In the genomic region with DNA sequence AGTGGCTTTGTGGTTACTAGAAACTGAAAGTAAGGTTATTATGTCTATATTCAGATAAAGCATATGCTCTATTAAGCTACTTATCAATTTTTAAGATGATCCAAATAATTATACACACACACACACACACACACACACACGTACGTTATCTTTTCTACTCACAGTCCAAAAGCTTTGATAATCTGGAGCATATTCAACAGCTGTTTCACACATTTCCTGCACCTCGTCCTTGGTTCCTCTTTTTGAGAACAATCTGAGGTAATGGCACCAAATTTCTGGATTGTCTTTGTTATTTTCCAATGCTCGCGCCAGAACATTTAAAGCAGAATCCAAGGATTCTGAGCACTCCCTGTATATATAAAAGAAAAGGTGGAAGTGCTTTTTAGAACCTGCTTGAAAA, we compare ENCODE assay signal across 9 cellular contexts. TPM values are rescaled to one million over a fixed set of nuclear protein-coding genes. Genes with fewer than 3 reads are reported as not detected.
DNase-seq lines count a peak whose midpoint lies in the region; ATAC-seq, FAIRE-seq and TF ChIP-seq lines count a peak whose summit lies in the region.
"Had no signal": no experiment of that assay in that cellular context is flagged by ENCODE, and none has a peak within 500 bp of the region (broad histone marks: within the 10 kb centered on the region; RNA-seq: fewer than 3 reads in every experiment).

No MANE protein-coding gene starts in this region.

- H3K9me3 Mint-ChIP-seq in CD4-positive, CD25-positive, alpha-beta regulatory T cell, result no peaks in the 10 kb centered on the region
- no peaks in the 10 kb centered on the region for H3K9me3 Mint-ChIP-seq in astrocyte (ENCODE audit: unreplicated experiment)

- H3K36me3 ChIP-seq in CD4-positive, CD25-positive, alpha-beta regulatory T cell (ENCODE audit: control insufficient read depth, insufficient read depth, low read length), result peaks cover 94% of the 10 kb centered on the region
- H3K36me3 ChIP-seq in astrocyte (ENCODE audit: insufficient read depth, low read length) (peaks cover 83% of the 10 kb centered on the region), esophagus squamous epithelium (peaks cover 8 to 100% (median 35%) of the 10 kb centered on the region in 3 donors)

- no peaks in the 10 kb centered on the region for H3K27me3 ChIP-seq in CD4-positive, CD25-positive, alpha-beta regulatory T cell (ENCODE audit: control insufficient read depth, insufficient read depth, low read length)
- no peaks in the 10 kb centered on the region for H3K27me3 ChIP-seq in astrocyte (ENCODE audit: insufficient read depth, low read length)
- H3K27me3 ChIP-seq in esophagus squamous epithelium, result no peaks in the 10 kb centered on the region

- H3K27ac Mint-ChIP-seq in CD4-positive, CD25-positive, alpha-beta regulatory T cell, result peak overlapping the region; percentile 28 to 76 (median 65)
- no peak overlapping the region for H3K27ac Mint-ChIP-seq in astrocyte (ENCODE audit: unreplicated experiment)

- H3K4me1 Mint-ChIP-seq in CD4-positive, CD25-positive, alpha-beta regulatory T cell, result peaks cover 11 to 30% (median 24%) of the 10 kb centered on the region in 4 donors
- no peaks in the 10 kb centered on the region for H3K4me1 Mint-ChIP-seq in astrocyte (ENCODE audit: low read depth, unreplicated experiment)

- intact Hi-C loops in esophagus squamous epithelium (cut with DNase I), result no loop called here

- H3K9me3 ChIP-seq in CD4-positive, CD25-positive, alpha-beta regulatory T cell (ENCODE audit: control insufficient read depth in 2 of 2, low read length in 2 of 2), result no peaks in the 10 kb centered on the region
- no peaks in the 10 kb centered on the region for H3K9me3 ChIP-seq in astrocyte (ENCODE audit: insufficient read depth, low read depth, low read length)
- no peaks in the 10 kb centered on the region for H3K9me3 ChIP-seq in esophagus squamous epithelium

- H3K27me3 Mint-ChIP-seq in CD4-positive, CD25-positive, alpha-beta regulatory T cell, result no peaks in the 10 kb centered on the region
- no peaks in the 10 kb centered on the region for H3K27me3 Mint-ChIP-seq in astrocyte (ENCODE audit: low read depth, unreplicated experiment)

- no peak for TF ChIP-seq POLR2A in esophagus squamous epithelium (IDR thresholded peaks at IDR 0.05)

- H2AFZ ChIP-seq in astrocyte (ENCODE audit: low read depth, low read length), result no peak overlapping the region

- H3K79me2 ChIP-seq in astrocyte (ENCODE audit: insufficient read depth, low read length), result peaks cover 23% of the 10 kb centered on the region

- peak overlapping the region in 1 of 4 donors; percentile 3 for H3K4me3 Mint-ChIP-seq in CD4-positive, CD25-positive, alpha-beta regulatory T cell
- no peak overlapping the region for H3K4me3 Mint-ChIP-seq in astrocyte (ENCODE audit: unreplicated experiment)

- 52 to 56% methylated on average over 5 of the region's 5 CpGs for WGBS in esophagus squamous epithelium, 2 donors

- no peak overlapping the region for H3K4me2 ChIP-seq in astrocyte (ENCODE audit: low read length)

- peak in 1 of 3 donors; percentile 15 for DNase-seq in CD4-positive, CD25-positive, alpha-beta regulatory T cell
- DNase-seq in astrocyte (ENCODE audit: low read depth) (no peak), NCI-H146 treated with DMSO at 0.1 percent for 48 hours (lab: John Stamatoyannopoulos, UW; ENCODE audit: unreplicated experiment) (no peak), DMS 273 (lab: John Stamatoyannopoulos, UW; ENCODE audit: unreplicated experiment) (no peak), esophagus squamous epithelium (lab: John Stamatoyannopoulos, UW) (no peak)

- H3K4me3 ChIP-seq in CD4-positive, CD25-positive, alpha-beta regulatory T cell (ENCODE audit: low read depth, low read length), result peak overlapping the region; percentile 22
- H3K4me3 ChIP-seq in astrocyte (ENCODE audit: insufficient read depth, low read depth, low read length), result no peak overlapping the region
- no peak overlapping the region for H3K4me3 ChIP-seq in esophagus squamous epithelium

- H3K27ac ChIP-seq in CD4-positive, CD25-positive, alpha-beta regulatory T cell (ENCODE audit: insufficient read depth, low read length, poor library complexity, severe bottlenecking), result no peak overlapping the region
- H3K27ac ChIP-seq in astrocyte (ENCODE audit: low read depth, low read length), result peak overlapping the region; percentile 32
- no peak overlapping the region for H3K27ac ChIP-seq in esophagus squamous epithelium
- H3K27ac ChIP-seq: epithelial cell of prostate had no signal

- TF ChIP-seq CTCF in astrocyte (IDR thresholded peaks at IDR 0.05; ENCODE audit: insufficient read depth, low read depth, low read length) (no peak), esophagus squamous epithelium (IDR thresholded peaks at IDR 0.05) (no peak)

- ATAC-seq in CD4-positive, CD25-positive, alpha-beta regulatory T cell (ENCODE audit: low read depth in 2 of 2), result no peak
- ATAC-seq in GM18909 (IDR thresholded peaks at IDR 0.05; ENCODE audit: poor library complexity, unreplicated experiment), result peak; percentile 63
- ATAC-seq in HG03460 (IDR thresholded peaks at IDR 0.05; ENCODE audit: unreplicated experiment), result peak; percentile 87
- no peak for ATAC-seq in GM21381 (IDR thresholded peaks at IDR 0.05; ENCODE audit: unreplicated experiment)

- FAIRE-seq in astrocyte (lab: Jason Lieb, UNC), result no peak

- no peak overlapping the region for H3K9ac ChIP-seq in astrocyte (ENCODE audit: low read length)

- peaks cover 27% of the 10 kb centered on the region for H4K20me1 ChIP-seq in astrocyte (ENCODE audit: insufficient read depth, low read length)

- peaks cover 51% of the 10 kb centered on the region for H3K36me3 Mint-ChIP-seq in CD4-positive, CD25-positive, alpha-beta regulatory T cell
- peaks cover 13% of the 10 kb centered on the region for H3K36me3 Mint-ChIP-seq in astrocyte (ENCODE audit: low read depth, unreplicated experiment)

- H3K4me1 ChIP-seq in CD4-positive, CD25-positive, alpha-beta regulatory T cell (ENCODE audit: control insufficient read depth, insufficient read depth, low read length, poor library complexity, severe bottlenecking), result no peaks in the 10 kb centered on the region
- H3K4me1 ChIP-seq in astrocyte (ENCODE audit: insufficient read depth, low read length) (peaks cover 6% of the 10 kb centered on the region), esophagus squamous epithelium (peaks cover 0 to 7% (median 0%) of the 10 kb centered on the region in 3 donors)

RNA-seq across cellular contexts. Expression of gene ZFC3H1, which starts 37.5 kb away (rescaled TPM):
- 155 TPM for total RNA-seq in CD4-positive, CD25-positive, alpha-beta regulatory T cell
- polyA plus RNA-seq in CD4-positive, CD25-positive, alpha-beta regulatory T cell, result 10 to 100 TPM; 20.0 to 33.5 (median 25.5) TPM
- total RNA-seq in astrocyte, result 50.9 and 51.7 TPM in 2 replicates
- 10 to 100 TPM; 17.7 to 60.8 (median 52.2) TPM for total RNA-seq in esophagus squamous epithelium

RNA-seq across cellular contexts. Expression of gene THAP2, which starts 38.0 kb away (rescaled TPM):
- 25.0 TPM for total RNA-seq in CD4-positive, CD25-positive, alpha-beta regulatory T cell
- polyA plus RNA-seq in CD4-positive, CD25-positive, alpha-beta regulatory T cell, result 10 to 100 TPM in 1 of 4 donors, 1 to 10 TPM in 3; 6.7 to 10.7 (median 7.8) TPM
- total RNA-seq in astrocyte (6.0 and 6.3 TPM in 2 replicates), esophagus squamous epithelium (10 to 100 TPM in 1 of 4 donors, 1 to 10 TPM in 3; 4.8 to 11.3 (median 6.0) TPM)

RNA-seq across cellular contexts. Expression of gene TMEM19, which starts 59.8 kb away (rescaled TPM):
- 10.8 TPM for total RNA-seq in CD4-positive, CD25-positive, alpha-beta regulatory T cell
- polyA plus RNA-seq in CD4-positive, CD25-positive, alpha-beta regulatory T cell, result 10 to 100 TPM; 23.7 to 33.3 (median 26.6) TPM
- total RNA-seq in astrocyte (22.6 and 25.8 TPM in 2 replicates), esophagus squamous epithelium (10 to 100 TPM; 48.2 to 94.5 (median 68.4) TPM)

Comparison
In these comparisons a context has a peak if more than half of its experiments do, and no peak if none do; other contexts are left out.
1. ATAC-seq: peak in GM18909 (single experiment) and HG03460 (single experiment); none in CD4-positive, CD25-positive, alpha-beta regulatory T cell (0 of 2) and GM21381 (single experiment).